9 cellular contexts compared by ENCODE assay signal in the genomic region with DNA sequence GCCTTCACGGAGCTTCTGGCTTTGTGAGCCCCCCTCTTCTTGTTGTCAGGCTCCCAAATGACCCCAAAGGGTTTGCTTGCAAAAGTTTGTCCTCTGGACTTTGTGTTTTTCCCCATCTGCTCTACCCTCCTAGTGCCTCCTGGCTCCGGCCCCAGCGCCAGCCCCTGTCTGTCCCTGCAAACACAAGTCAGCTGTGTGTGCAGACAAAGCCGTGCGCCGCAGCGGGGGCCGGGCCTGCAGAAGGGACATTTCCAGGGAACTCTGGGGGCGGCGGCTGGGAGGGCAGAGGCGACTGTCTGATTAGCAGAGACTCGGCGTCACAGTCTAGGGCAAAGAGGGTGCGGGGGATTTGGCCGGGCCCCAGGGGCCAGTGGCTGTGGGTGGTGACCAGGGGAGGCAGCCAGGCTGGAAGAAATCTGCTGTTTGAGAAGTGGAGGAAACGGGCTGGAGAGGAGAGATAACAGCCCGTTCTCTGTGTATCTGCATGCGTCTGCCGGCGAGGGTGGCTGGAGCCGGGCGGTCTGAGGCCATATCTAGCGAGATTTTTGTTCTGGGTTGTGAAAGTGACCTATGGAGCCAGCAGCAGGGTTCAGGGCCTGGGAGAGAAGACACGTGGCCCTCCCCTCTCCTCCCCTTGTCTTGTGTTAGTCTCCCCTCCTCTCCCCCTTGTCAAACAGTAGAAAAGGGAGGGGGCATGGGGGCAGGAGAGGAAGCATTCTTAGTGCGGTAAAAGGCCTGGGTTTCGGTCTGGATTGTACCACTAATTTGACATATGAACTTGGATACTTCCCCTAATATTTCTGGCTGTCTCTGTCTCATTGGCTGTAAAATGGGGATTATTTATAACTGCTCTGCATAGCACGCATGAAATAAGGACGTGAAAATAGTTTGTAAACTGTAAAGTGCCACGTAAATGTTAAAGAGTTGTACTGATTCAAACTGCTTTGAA.
A peak's percentile ranks its signal among the peaks of the same experiment; 100 is the strongest.
DNase-seq lines count a peak whose midpoint lies in the region; ATAC-seq lines count a peak whose summit lies in the region.
"Had no signal": no experiment of that assay in that cellular context is flagged by ENCODE, and none has a peak within 500 bp of the region (broad histone marks: within the 10 kb centered on the region; RNA-seq: fewer than 3 reads in every experiment).

No MANE protein-coding gene starts in this region.

- H3K4me1 Mint-ChIP-seq in CD4-positive, alpha-beta memory T cell = peaks cover 16 to 33% (median 21%) of the 10 kb centered on the region in 4 donors
- peaks cover 19 to 34% of the 10 kb centered on the region in 2 donors for H3K4me1 Mint-ChIP-seq in natural killer cell treated with Interleukin-12 subunit alpha and Interleukin-12 subunit beta and Interleukin-15 and Interleukin-18, amount 100 ng/mL, for 72 hours (ENCODE audit: low read depth in 2 of 2)

- no peaks in the 10 kb centered on the region for H3K36me3 Mint-ChIP-seq in CD4-positive, alpha-beta memory T cell
- H3K36me3 Mint-ChIP-seq in natural killer cell treated with Interleukin-12 subunit alpha and Interleukin-12 subunit beta and Interleukin-15 and Interleukin-18, amount 100 ng/mL, for 72 hours = no peaks in the 10 kb centered on the region

- H3K9me3 Mint-ChIP-seq in CD4-positive, alpha-beta memory T cell = no peaks in the 10 kb centered on the region
- no peaks in the 10 kb centered on the region for H3K9me3 Mint-ChIP-seq in natural killer cell treated with Interleukin-12 subunit alpha and Interleukin-12 subunit beta and Interleukin-15 and Interleukin-18, amount 100 ng/mL, for 72 hours

- 46 to 56% methylated on average over 29 of the region's 29 CpGs for WGBS in esophagus, 2 donors

- H3K4me3 Mint-ChIP-seq in CD4-positive, alpha-beta memory T cell = no peak overlapping the region
- no peak overlapping the region for H3K4me3 Mint-ChIP-seq in natural killer cell treated with Interleukin-12 subunit alpha and Interleukin-12 subunit beta and Interleukin-15 and Interleukin-18, amount 100 ng/mL, for 72 hours

- intact Hi-C loops in CD4-positive, alpha-beta memory T cell (cut with micrococcal nuclease) = no loop called here

- H3K4me1 ChIP-seq in esophagus (ENCODE audit: control insufficient read depth in 2 of 2, insufficient read depth in 2 of 2, low read length in 1 of 2) = peaks cover 2 to 12% of the 10 kb centered on the region in 2 donors
- peaks cover 30% of the 10 kb centered on the region for H3K4me1 ChIP-seq in CD4-positive, alpha-beta memory T cell (ENCODE audit: insufficient read depth, low read length)

- H3K36me3 ChIP-seq in esophagus (ENCODE audit: control insufficient read depth in 2 of 2, insufficient read depth in 2 of 2, low read length in 1 of 2) = peaks cover 0 to 3% of the 10 kb centered on the region in 2 donors
- H3K36me3 ChIP-seq in CD4-positive, alpha-beta memory T cell (ENCODE audit: insufficient read depth, low read length) = no peaks in the 10 kb centered on the region

- CTCF ChIA-PET in CD4-positive, alpha-beta memory T cell (lab: Charles Lee; ENCODE audit: partially characterized antibody) = interaction anchor here (8.1 kb wide), 1 partner anchor 133 kb away, joined by 127 read pairs; no protein-coding TSS in a partner anchor

- no peaks in the 10 kb centered on the region for H3K9me3 ChIP-seq in esophagus (ENCODE audit: control insufficient read depth in 2 of 2, insufficient read depth in 1 of 2, low read depth in 1 of 2, low read length in 1 of 2)
- H3K9me3 ChIP-seq in CD4-positive, alpha-beta memory T cell (ENCODE audit: control insufficient read depth in 1 of 2, low read length in 2 of 2) = no peaks in the 10 kb centered on the region

- no peak overlapping the region for H3K4me3 ChIP-seq in esophagus (ENCODE audit: low read depth in 1 of 2, low read length in 2 of 2)
- H3K4me3 ChIP-seq in CD4-positive, alpha-beta memory T cell (ENCODE audit: low read length in 2 of 2) = no peak overlapping the region

- no peaks in the 10 kb centered on the region for H3K27me3 ChIP-seq in esophagus (ENCODE audit: control insufficient read depth in 1 of 2, insufficient read depth in 2 of 2, low read length in 2 of 2)
- no peaks in the 10 kb centered on the region for H3K27me3 ChIP-seq in CD4-positive, alpha-beta memory T cell (ENCODE audit: insufficient read depth, low read length)

- DNase-seq in NCI-H2196 (lab: John Stamatoyannopoulos, UW; ENCODE audit: unreplicated experiment) (peak; percentile 24), NCI-H2196 treated with DMSO at 0.1 percent for 48 hours (lab: John Stamatoyannopoulos, UW; ENCODE audit: unreplicated experiment) (no peak), mucosa of gallbladder (ENCODE audit: low spot score) (peak; percentile 74), ureter (ENCODE audit: low spot score) (peak; percentile 86)
- DNase-seq in CD4-positive, alpha-beta memory T cell = no peak
- no peak for DNase-seq in activated effector memory CD4-positive, alpha-beta T cell treated with anti-CD3 and anti-CD28 coated beads, Interleukin-2, amount 50 U/mL, for 16 hours
- no peak for DNase-seq in natural killer cell treated with Interleukin-12 subunit alpha and Interleukin-12 subunit beta and Interleukin-15 and Interleukin-18, amount 100 ng/mL, for 72 hours (ENCODE audit: low spot score)

- POLR2A ChIA-PET in CD4-positive, alpha-beta memory T cell (lab: Charles Lee; ENCODE audit: partially characterized antibody) = interaction anchor here (2.2 kb wide), 1 partner anchor 170 kb away, joined by 4 read pairs; the partner anchor contains the start of gene SMAD7

- H3K27ac ChIP-seq in esophagus (ENCODE audit: low read depth in 2 of 2, low read length in 1 of 2) = peak overlapping the region; percentile 73 to 78
- H3K27ac ChIP-seq in CD4-positive, alpha-beta memory T cell (ENCODE audit: low read depth, low read length) = no peak overlapping the region
- H3K27ac ChIP-seq: 22Rv1 had no signal

- no peaks in the 10 kb centered on the region for H3K27me3 Mint-ChIP-seq in CD4-positive, alpha-beta memory T cell
- no peaks in the 10 kb centered on the region for H3K27me3 Mint-ChIP-seq in natural killer cell treated with Interleukin-12 subunit alpha and Interleukin-12 subunit beta and Interleukin-15 and Interleukin-18, amount 100 ng/mL, for 72 hours

- ATAC-seq in natural killer cell treated with Interleukin-12 subunit alpha and Interleukin-12 subunit beta and Interleukin-15 and Interleukin-18, amount 100 ng/mL, for 72 hours = no peak

- H3K27ac Mint-ChIP-seq in CD4-positive, alpha-beta memory T cell = peak overlapping the region in 1 of 7 donors; percentile 17
- peak overlapping the region in 1 of 2 donors; percentile 45 for H3K27ac Mint-ChIP-seq in natural killer cell treated with Interleukin-12 subunit alpha and Interleukin-12 subunit beta and Interleukin-15 and Interleukin-18, amount 100 ng/mL, for 72 hours

Comparison
In these comparisons a context has a peak if more than half of its experiments do, and no peak if none do; other contexts are left out.
1. DNase-seq: peak in NCI-H2196 (single experiment), mucosa of gallbladder (single experiment) and ureter (single experiment); none in NCI-H2196 treated with DMSO at 0.1 percent for 48 hours (single experiment), CD4-positive, alpha-beta memory T cell (0 of 5), activated effector memory CD4-positive, alpha-beta T cell treated with anti-CD3 and anti-CD28 coated beads, Interleukin-2, amount 50 U/mL, for 16 hours (single experiment) and natural killer cell treated with Interleukin-12 subunit alpha and Interleukin-12 subunit beta and Interleukin-15 and Interleukin-18, amount 100 ng/mL, for 72 hours (single experiment).